21 cellular contexts compared by ENCODE assay signal in the genomic region with DNA sequence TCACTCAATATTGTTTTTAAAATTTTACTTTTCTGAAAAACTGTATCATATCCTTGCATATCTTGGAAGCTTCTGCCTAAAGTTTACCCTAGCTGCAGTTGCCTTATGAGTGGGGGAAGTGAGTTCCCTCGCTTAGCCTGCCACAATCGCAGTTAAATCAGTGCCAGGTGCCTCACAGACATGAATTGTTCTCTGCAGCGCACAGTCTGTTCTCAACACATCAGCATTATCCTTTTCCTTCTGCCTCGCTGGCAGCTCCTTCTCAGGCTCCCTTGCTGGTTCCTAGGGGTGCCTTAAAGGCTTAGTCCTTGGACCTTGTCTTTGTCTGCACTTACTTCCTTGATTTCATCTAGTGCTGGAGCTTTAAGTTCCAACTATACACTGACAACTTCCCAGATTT.
DNase-seq lines count a peak whose midpoint lies in the region; TF ChIP-seq lines count a peak whose summit lies in the region.
"Had no signal": no experiment of that assay in that cellular context is flagged by ENCODE, and none has a peak within 500 bp of the region (broad histone marks: within the 10 kb centered on the region; RNA-seq: fewer than 3 reads in every experiment).

No MANE protein-coding gene starts in this region.

- CTCF ChIA-PET in MCF 10A (lab: Yijun Ruan, JAX) = interaction anchor here (1.3 kb wide), 1 partner anchor 13 kb away, joined by 3 read pairs; no protein-coding TSS in a partner anchor
- CTCF ChIA-PET in mammary epithelial cell (lab: Charles Lee; ENCODE audit: low non-redundant PET) = no interaction called here

- H3F3A ChIP-seq in neural progenitor cell (ENCODE audit: low read depth) = no peaks in the 10 kb centered on the region

- H3K36me3 ChIP-seq in mammary epithelial cell (ENCODE audit: insufficient read depth, low read length) = peaks cover 11% of the 10 kb centered on the region
- H3K36me3 ChIP-seq in neural progenitor cell = no peaks in the 10 kb centered on the region

- H4K20me1 ChIP-seq in mammary epithelial cell (ENCODE audit: insufficient read depth, low read length) (no peaks in the 10 kb centered on the region), neural progenitor cell (ENCODE audit: low read depth) (no peaks in the 10 kb centered on the region)

- in situ Hi-C loops in mammary epithelial cell (cut with MboI; ENCODE audit: low sequenced_read_pairs in 2 of 2) = loop anchor here in 1 of 2 donors (25.0 kb wide), 1 partner anchor 527 kb away; no protein-coding TSS in a partner anchor

- H3K79me2 ChIP-seq in mammary epithelial cell (ENCODE audit: insufficient read depth, low read length) = no peaks in the 10 kb centered on the region
- H3K79me2 ChIP-seq in neural progenitor cell (ENCODE audit: low read depth) = no peaks in the 10 kb centered on the region

- H3K27ac Mint-ChIP-seq in MCF 10A (ENCODE audit: low read depth, unreplicated experiment) = peak overlapping the region; percentile 23
- no peak overlapping the region for H3K27ac Mint-ChIP-seq in neural progenitor cell
- no peak overlapping the region for H3K27ac Mint-ChIP-seq in immature natural killer cell

- dilution Hi-C loops in mammary epithelial cell (cut with HindIII; ENCODE audit: low sequenced_read_pairs) = no loop called here

- no peak overlapping the region for H3K4me2 ChIP-seq in mammary epithelial cell (ENCODE audit: insufficient read depth, low read depth, low read length)
- peak overlapping the region; percentile 17 for H3K4me2 ChIP-seq in neural progenitor cell
- H3K4me2 ChIP-seq: A549, GM23338 had no signal

- BruUV-seq in MCF 10A (replicated peaks; lab: Mats Ljungman, UMichigan) (no TSS peak), mammary epithelial cell (replicated peaks; lab: Mats Ljungman, UMichigan) (no TSS peak)

- POLR2A ChIA-PET in MCF 10A (lab: Yijun Ruan, JAX) = no interaction called here

- peaks cover 17% of the 10 kb centered on the region for H3K36me3 Mint-ChIP-seq in MCF 10A (ENCODE audit: insufficient read depth, unreplicated experiment)
- no peaks in the 10 kb centered on the region for H3K36me3 Mint-ChIP-seq in neural progenitor cell
- H3K36me3 Mint-ChIP-seq in immature natural killer cell = peaks cover 15 to 30% (median 21%) of the 10 kb centered on the region in 3 donors

- H3K27me3 ChIP-seq in mammary epithelial cell (ENCODE audit: insufficient read depth, low read length) (no peaks in the 10 kb centered on the region), neural progenitor cell (no peaks in the 10 kb centered on the region)

- H2AFZ ChIP-seq in mammary epithelial cell (ENCODE audit: low read depth, low read length) (no peak overlapping the region), neural progenitor cell (replicated peaks) (no peak overlapping the region)
- H2AFZ ChIP-seq: GM23338 had no signal

- intact Hi-C loops in MCF 10A (cut with micrococcal nuclease) = no loop called here
- intact Hi-C loops in mammary epithelial cell (cut with micrococcal nuclease) = no loop called here

- H3K4me3 Mint-ChIP-seq in MCF 10A (ENCODE audit: unreplicated experiment) (no peak overlapping the region), neural progenitor cell (no peak overlapping the region), immature natural killer cell (no peak overlapping the region)
- H3K4me3 Mint-ChIP-seq: CD4-positive, alpha-beta memory T cell; GM23338 had no signal

- 100% methylated on average over 3 of the region's 4 CpGs for WGBS in mammary epithelial cell (ENCODE audit: low coverage, missing lambda C conversion rate)

- no peaks in the 10 kb centered on the region for H3K9me3 ChIP-seq in mammary epithelial cell (replicated peaks; ENCODE audit: insufficient read depth, low read length)
- H3K9me3 ChIP-seq in neural progenitor cell (ENCODE audit: low read depth) = no peaks in the 10 kb centered on the region
- H3K9me3 ChIP-seq: A549 had no signal

- TF ChIP-seq CTCF in MCF 10A (IDR thresholded peaks at IDR 0.05; ENCODE audit: unreplicated experiment) (no peak), mammary epithelial cell (conservative IDR thresholded peaks at IDR 0.05 in 1 of 2, IDR thresholded peaks at IDR 0.05 in 1 of 2; ENCODE audit: extremely low read depth in 1 of 2, insufficient read depth in 1 of 2, low read depth in 1 of 2, low read length in 2 of 2) (no peak), neural progenitor cell (IDR thresholded peaks at IDR 0.05) (no peak)

- no peak overlapping the region for H3K27ac ChIP-seq in mammary epithelial cell (ENCODE audit: insufficient read depth, low read depth, low read length)
- peak overlapping the region; percentile 67 for H3K27ac ChIP-seq in neural progenitor cell
- H3K27ac ChIP-seq: A549 had no signal

- no peak for DNase-seq in MCF 10A (ENCODE audit: unreplicated experiment)
- no peak for DNase-seq in mammary epithelial cell
- DNase-seq in globus pallidus (ENCODE audit: low spot score) = peak; percentile 12
- peak; percentile 48 for DNase-seq in neural progenitor cell (ENCODE audit: low spot score)
- no peak for DNase-seq in HPDE6-E6E7 (ENCODE audit: extremely low spot score)
- no peak for DNase-seq in immature natural killer cell
- DNase-seq in activated CD4-positive, CD25-positive, alpha-beta regulatory T cell (lab: John Stamatoyannopoulos, UW) = no peak
- DNase-seq: 8988T; ACHN; AML-193; C1 segment of cervical spinal cord; Calu3; CD4-positive, alpha-beta memory T cell; COR-L47; DMS53; DMS79 treated with DMSO at 0.1 percent for 48 hours; GF-D8; H7; HCEC 1CT had no signal

- H3K4me1 ChIP-seq in mammary epithelial cell (ENCODE audit: insufficient read depth, low read length) = no peaks in the 10 kb centered on the region
- peaks cover 10% of the 10 kb centered on the region for H3K4me1 ChIP-seq in neural progenitor cell
- H3K4me1 ChIP-seq: A549 had no signal

- no peaks in the 10 kb centered on the region for H3K27me3 Mint-ChIP-seq in MCF 10A (ENCODE audit: insufficient read depth, unreplicated experiment)
- no peaks in the 10 kb centered on the region for H3K27me3 Mint-ChIP-seq in neural progenitor cell (ENCODE audit: insufficient read depth, low read depth)
- H3K27me3 Mint-ChIP-seq in immature natural killer cell (ENCODE audit: low read depth in 3 of 3) = no peaks in the 10 kb centered on the region
- H3K27me3 Mint-ChIP-seq: CD4-positive, alpha-beta memory T cell had no signal

- H3K9me3 Mint-ChIP-seq in MCF 10A (ENCODE audit: unreplicated experiment) (no peaks in the 10 kb centered on the region), neural progenitor cell (peaks cover 3% of the 10 kb centered on the region), immature natural killer cell (no peaks in the 10 kb centered on the region)
- H3K9me3 Mint-ChIP-seq: CD4-positive, alpha-beta memory T cell had no signal

- H3K4me1 Mint-ChIP-seq in MCF 10A (ENCODE audit: insufficient read depth, unreplicated experiment) (peaks cover 5% of the 10 kb centered on the region), neural progenitor cell (no peaks in the 10 kb centered on the region), immature natural killer cell (peaks cover 14 to 18% of the 10 kb centered on the region in 2 donors)

- no peak overlapping the region for H3K4me3 ChIP-seq in mammary epithelial cell (replicated peaks in 1 of 3; ENCODE audit: insufficient read depth in 1 of 3, low read depth in 2 of 3, low read length in 3 of 3)
- H3K4me3 ChIP-seq in neural progenitor cell = no peak overlapping the region
- H3K4me3 ChIP-seq: A549, GM23338 had no signal

- H3K9ac ChIP-seq in mammary epithelial cell (ENCODE audit: insufficient read depth, low read length) (no peak overlapping the region), neural progenitor cell (no peak overlapping the region)

Comparison
In these comparisons a context has a peak if more than half of its experiments do, and no peak if none do; other contexts are left out.
1. DNase-seq: peak in globus pallidus (single experiment) and neural progenitor cell (single experiment); none in MCF 10A (single experiment), mammary epithelial cell (single experiment), HPDE6-E6E7 (single experiment), immature natural killer cell (0 of 3) and activated CD4-positive, CD25-positive, alpha-beta regulatory T cell (0 of 4).